In the genomic region with DNA sequence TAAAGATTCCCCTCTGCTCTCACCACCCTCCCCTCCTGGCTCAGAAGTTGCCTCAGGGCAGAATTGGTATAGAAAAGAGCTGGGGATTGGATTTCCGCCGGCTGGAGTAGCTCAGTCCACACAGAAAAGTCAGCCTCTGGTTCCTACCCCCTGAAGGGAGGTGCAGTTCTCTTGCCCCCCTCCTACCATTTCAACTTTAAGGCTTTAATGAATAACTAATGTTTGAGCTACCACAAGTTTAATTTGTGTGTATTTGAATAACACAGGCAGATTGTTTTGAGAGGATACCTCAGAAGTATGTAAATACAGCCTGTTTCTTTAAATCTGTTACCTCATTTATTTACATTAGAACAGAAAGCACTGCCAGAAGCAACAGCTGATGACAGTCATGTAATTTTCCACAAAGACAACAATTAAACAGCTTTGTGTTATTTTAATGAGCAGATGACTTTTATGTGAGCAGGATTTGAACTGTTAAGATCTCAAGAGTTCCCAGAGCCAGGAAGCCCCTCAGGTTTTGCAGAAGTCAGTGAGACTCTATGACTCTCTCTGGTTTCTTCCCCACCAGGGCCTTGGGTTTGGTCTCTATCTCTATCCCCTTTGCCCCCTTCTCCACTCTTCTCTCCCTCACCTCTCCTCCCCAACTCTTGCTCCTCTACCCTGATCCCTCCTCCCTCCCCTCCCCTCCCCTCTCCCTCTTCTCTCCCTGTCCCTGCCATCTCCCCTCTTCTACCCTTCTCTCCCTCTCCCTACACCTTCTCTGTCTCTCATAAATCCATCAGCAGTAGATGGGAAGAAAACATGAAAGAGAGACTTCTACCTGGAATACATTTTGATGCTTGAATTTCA, we compare ENCODE assay signal across 10 cellular contexts. TPM values are rescaled to one million over a fixed set of nuclear protein-coding genes. Genes with fewer than 3 reads are reported as not detected.
DNase-seq lines count a peak whose midpoint lies in the region; ATAC-seq, FAIRE-seq and TF ChIP-seq lines count a peak whose summit lies in the region.
"Had no signal": no experiment of that assay in that cellular context is flagged by ENCODE, and none has a peak within 500 bp of the region (broad histone marks: within the 10 kb centered on the region; RNA-seq: fewer than 3 reads in every experiment).

No MANE protein-coding gene starts in this region.

- DNase-seq in CD4-positive, alpha-beta T cell = no peak
- DNase-seq in NCI-H146 treated with DMSO at 0.1 percent for 48 hours (lab: John Stamatoyannopoulos, UW; ENCODE audit: unreplicated experiment) (peak; percentile 97), K562 (ENCODE audit: extremely low read depth in 1 of 4, low spot score in 3 of 4) (no peak), HepG2 (ENCODE audit: low spot score) (peak; percentile 79), NK-92 (lab: John Stamatoyannopoulos, UW; ENCODE audit: unreplicated experiment) (no peak)
- DNase-seq: activated naive CD4-positive, alpha-beta T cell treated with anti-CD3 and anti-CD28 coated beads, Interleukin-2, amount 10 ng/mL, durations not matched to agents 7 days and 5 days had no signal

- TF ChIP-seq EP300 in K562 (IDR thresholded peaks at IDR 0.05; ENCODE audit: low read length) (no peak; the same call in 1 of the 2 replicates), HepG2 (IDR thresholded peaks at IDR 0.05; ENCODE audit: low read depth in 2 of 2, low read length in 2 of 2) (peak in 1 of 2 experiments; percentile 69; a peak in 1 of 4 replicates), HepG2 (CRISPR knock-in tag; IDR thresholded peaks at IDR 0.05; ENCODE audit: borderline replicate concordance) (no peak)

- FAIRE-seq in K562 (lab: Jason Lieb, UNC) (no peak), HepG2 (lab: Jason Lieb, UNC) (peak; percentile 70)

- POLR2A ChIA-PET in CD4-positive, alpha-beta T cell (lab: Charles Lee) = interaction anchor here (0.8 to 10.3 kb wide), 3 partner anchors 10 to 70 kb away, joined by 3 to 172 read pairs (median 17); partner anchors contain the start of gene DUSP10
- POLR2A ChIA-PET in K562 (lab: Yijun Ruan, JAX) (interaction anchor here (1.1 to 2.0 kb wide), 5 partner anchors 8 to 45 kb away, joined by 3 to 6 read pairs (median 5); partner anchors contain the start of gene DUSP10), HepG2 (lab: Yijun Ruan, JAX) (interaction anchor here (0.7 to 1.8 kb wide), 6 partner anchors 13 to 740 kb away, joined by 3 to 45 read pairs (median 4); partner anchors contain the start of gene DUSP10)

- no TSS peak for BruUV-seq in K562 (replicated peaks; lab: Mats Ljungman, UMichigan)
- BruUV-seq in HepG2 (replicated peaks; lab: Mats Ljungman, UMichigan) = no TSS peak

- peaks cover 55% of the 10 kb centered on the region for H3K4me1 Mint-ChIP-seq in CD4-positive, alpha-beta T cell (ENCODE audit: low read depth)

- ATAC-seq in CD4-positive, alpha-beta T cell (ENCODE audit: poor library complexity) = no peak
- peak; percentile 25 for ATAC-seq in K562
- peak; percentile 76 for ATAC-seq in HepG2
- no peak for ATAC-seq in GM18868 (IDR thresholded peaks at IDR 0.05; ENCODE audit: unreplicated experiment)
- no peak for ATAC-seq in HG02852 (IDR thresholded peaks at IDR 0.05; ENCODE audit: unreplicated experiment)
- no peak for ATAC-seq in HG03135 (IDR thresholded peaks at IDR 0.05; ENCODE audit: unreplicated experiment)

- H2AFZ ChIP-seq in K562 (ENCODE audit: low read depth, low read length) (no peak overlapping the region), HepG2 (ENCODE audit: low read length) (no peak overlapping the region)

- H3K9me1 ChIP-seq in K562 (ENCODE audit: control insufficient read depth, insufficient read depth, low read length) = no peaks in the 10 kb centered on the region

- 54% methylated on average over 2 of the region's 2 CpGs for WGBS in K562 (ENCODE audit: insufficient coverage, low coverage, missing lambda C conversion rate)
- 8% methylated on average over 2 of the region's 2 CpGs for WGBS in HepG2 (ENCODE audit: low lambda C conversion rate)

- no peaks in the 10 kb centered on the region for H3K27me3 ChIP-seq in CD4-positive, alpha-beta T cell (ENCODE audit: control insufficient read depth, insufficient read depth, low read length)
- H3K27me3 ChIP-seq in K562 (ENCODE audit: control insufficient read depth in 2 of 2, insufficient read depth in 2 of 2, low read length in 2 of 2) (no peaks in the 10 kb centered on the region), HepG2 (ENCODE audit: control insufficient read depth in 1 of 2, insufficient read depth in 2 of 2, low read length in 2 of 2) (no peaks in the 10 kb centered on the region)

- 0 out of 3 replicates have a peak, but pooled peaks cover 4% of the 10 kb centered on the region for H3K36me3 ChIP-seq in K562 (ENCODE audit: control insufficient read depth, insufficient read depth, low read length)
- H3K36me3 ChIP-seq in HepG2 (replicated peaks in 1 of 2; ENCODE audit: control insufficient read depth in 1 of 2, insufficient read depth in 2 of 2, low read length in 2 of 2) = no peaks in the 10 kb centered on the region

- TF ChIP-seq POLR2A in K562 (conservative IDR thresholded peaks at IDR 0.05) (no peak), HepG2 (IDR thresholded peaks at IDR 0.05; ENCODE audit: insufficient read depth in 1 of 2, low read depth in 2 of 2, low read length in 2 of 2) (no peak)

- no peaks in the 10 kb centered on the region for H3K9me3 Mint-ChIP-seq in CD4-positive, alpha-beta T cell
- H3K9me3 Mint-ChIP-seq: IgD-negative memory B cell had no signal

- no peak overlapping the region for H3K4me3 Mint-ChIP-seq in CD4-positive, alpha-beta T cell
- H3K4me3 Mint-ChIP-seq: activated naive CD4-positive, alpha-beta T cell treated with anti-CD3 and anti-CD28 coated beads, Interleukin-2, amount 10 ng/mL, durations not matched to agents 7 days and 5 days had no signal

- CTCF ChIA-PET in CD4-positive, alpha-beta T cell (lab: Charles Lee) = interaction anchor here (1.0 to 1.5 kb wide), 3 partner anchors 12 to 26 kb away, joined by 4 to 10 read pairs (median 4); partner anchors contain the start of gene DUSP10
- CTCF ChIA-PET in K562 (lab: Yijun Ruan, JAX; ENCODE audit: low intra/inter-chr PET ratio) = no interaction called here
- CTCF ChIA-PET in HepG2 (lab: Yijun Ruan, JAX; ENCODE audit: low intra/inter-chr PET ratio, low total read pairs) = no interaction called here

- H3K27ac ChIP-seq in CD4-positive, alpha-beta T cell (ENCODE audit: low read depth, low read length) = no peak overlapping the region
- H3K27ac ChIP-seq in K562 (ENCODE audit: extremely low read depth, low read depth, low read length) (peak overlapping the region; percentile 74; the same call in 1 of the 3 replicates), HepG2 (ENCODE audit: extremely low read length, insufficient read depth, low read length) (peak overlapping the region; percentile 85)

- intact Hi-C loops in CD4-positive, alpha-beta T cell (cut with DNase I, micrococcal nuclease) = loop anchor here in 1 of 2 experiments (2.0 kb wide), 1 partner anchor 25 kb away; no protein-coding TSS in a partner anchor
- intact Hi-C loops in K562 (cut with micrococcal nuclease) = no loop called here
- intact Hi-C loops in HepG2 (cut with micrococcal nuclease; ENCODE audit: unreplicated experiment) = no loop called here

- no peak overlapping the region for H3K4me2 ChIP-seq in K562 (ENCODE audit: insufficient read depth, low read length)
- peak overlapping the region; percentile 87 for H3K4me2 ChIP-seq in HepG2 (ENCODE audit: low read depth, low read length)

- no peaks in the 10 kb centered on the region for H3K9me3 ChIP-seq in CD4-positive, alpha-beta T cell (ENCODE audit: control insufficient read depth, low read length)
- H3K9me3 ChIP-seq in K562 (replicated peaks; ENCODE audit: control insufficient read depth, insufficient read depth, low read depth, low read length) (no peaks in the 10 kb centered on the region), HepG2 (ENCODE audit: low read length) (no peaks in the 10 kb centered on the region)

- H3K36me3 Mint-ChIP-seq in CD4-positive, alpha-beta T cell (ENCODE audit: low read depth) = no peaks in the 10 kb centered on the region

- H3K9ac ChIP-seq in K562 (ENCODE audit: insufficient read depth in 1 of 2, low read depth in 2 of 2, low read length in 2 of 2) (no peak overlapping the region), HepG2 (ENCODE audit: insufficient read depth, low read depth, low read length) (peak overlapping the region; percentile 66; the same call in 1 of the 2 replicates)

- H3K79me2 ChIP-seq in K562 (ENCODE audit: control insufficient read depth, insufficient read depth, low read length) (peaks cover 15% of the 10 kb centered on the region), HepG2 (ENCODE audit: insufficient read depth, low read length) (peaks cover 5% of the 10 kb centered on the region)

- H3K4me1 ChIP-seq in K562 (replicated peaks in 1 of 2; ENCODE audit: control insufficient read depth in 2 of 2, insufficient read depth in 2 of 2, low read length in 2 of 2) = peaks cover 8 to 80% of the 10 kb centered on the region in 2 experiments
- H3K4me1 ChIP-seq in HepG2 (ENCODE audit: insufficient read depth, low read length) = peaks cover 90% of the 10 kb centered on the region

- in situ Hi-C loops in K562 (cut with MboI) (no loop called here), HepG2 (cut with HindIII; ENCODE audit: extremely low pct_ligation_motif_present, low pct_unique_long_range_greater_than_20kb) (no loop called here)

- peak overlapping the region; percentile 45 for H3K27ac Mint-ChIP-seq in CD4-positive, alpha-beta T cell
- H3K27ac Mint-ChIP-seq: activated naive CD4-positive, alpha-beta T cell treated with anti-CD3 and anti-CD28 coated beads, Interleukin-2, amount 10 ng/mL, durations not matched to agents 7 days and 5 days had no signal

- no peaks in the 10 kb centered on the region for H3K27me3 Mint-ChIP-seq in CD4-positive, alpha-beta T cell
- H3K27me3 Mint-ChIP-seq: activated naive CD4-positive, alpha-beta T cell treated with anti-CD3 and anti-CD28 coated beads, Interleukin-2, amount 10 ng/mL, durations not matched to agents 7 days and 5 days; IgD-negative memory B cell had no signal

- H4K20me1 ChIP-seq in K562 (replicated peaks; ENCODE audit: control insufficient read depth, insufficient read depth, low read length) (no peaks in the 10 kb centered on the region), HepG2 (ENCODE audit: insufficient read depth, low read length) (no peaks in the 10 kb centered on the region)

- TF ChIP-seq RAD21 in K562 (CRISPR knock-in tag; conservative IDR thresholded peaks at IDR 0.05 in 1 of 2, IDR thresholded peaks at IDR 0.05 in 1 of 2) = no peak
- no peak for TF ChIP-seq RAD21 in HepG2 (CRISPR knock-in tag; IDR thresholded peaks at IDR 0.05)

- TF ChIP-seq CTCF in CD4-positive, alpha-beta T cell (IDR thresholded peaks at IDR 0.05) = no peak
- no peak for TF ChIP-seq CTCF in K562 (IDR thresholded peaks at IDR 0.05 in 2 of 3, conservative IDR thresholded peaks at IDR 0.05 in 1 of 3; ENCODE audit: insufficient read depth in 2 of 3, low read depth in 1 of 3, low read length in 3 of 3)
- TF ChIP-seq CTCF in HepG2 (CRISPR knock-in tag; IDR thresholded peaks at IDR 0.05) = no peak

- H3K4me3 ChIP-seq in K562 (no peak overlapping the region), HepG2 (replicated peaks in 1 of 3; ENCODE audit: insufficient read depth in 1 of 3, low read depth in 2 of 3, low read length in 3 of 3) (peak overlapping the region in 2 of 3 experiments; percentile 31 to 34; a peak in 2 of 6 replicates)

RNA-seq across cellular contexts. Expression of gene DUSP10, which starts 26.3 kb away (rescaled TPM):
- total RNA-seq in CD4-positive, alpha-beta T cell = 10 to 100 TPM; 66.9 to 70.9 TPM
- total RNA-seq in K562 (2011; cell fraction: chromatin; rRNA removed; ENCODE audit: low replicate concordance) = 5.0 and 6.0 TPM in 2 replicates
- total RNA-seq in K562 (2011; cell fraction: nucleolus; rRNA removed) = 3.9 and 4.0 TPM in 2 replicates
- total RNA-seq in K562 (2011; cell fraction: nucleoplasm; rRNA removed) = 3.6 and 4.4 TPM in 2 replicates
- total RNA-seq in K562 (2014; rRNA removed) (6.6 and 7.3 TPM in 2 replicates), K562 (2014; rRNA removed; fragmentation: Illumina TruSeq; extraction: Trizol) (6.3 and 7.6 TPM in 2 replicates), K562 (2015; rRNA removed; fragmentation: Illumina TruSeq; extraction: Trizol) (7.0 and 7.8 TPM in 2 replicates), K562 (2021) (5.9 and 6.1 TPM in 2 replicates), HepG2 (2016; rRNA removed; fragmentation: Illumina TruSeq; extraction: Trizol) (2.1 and 2.5 TPM in 2 replicates)
- polyA plus RNA-seq in K562 (2011; rRNA removed) (1.7 and 3.1 TPM in 2 replicates), K562 (2014; fragmentation: Illumina TruSeq; extraction: Trizol) (6.2 and 8.3 TPM in 2 replicates), K562 (2014; fragmentation: Nextera tagmentation; extraction: Ambion mirVana) (1 to 10 TPM; 3.8 to 5.5 TPM), K562 (2014; rRNA removed) (5.4 and 6.6 TPM in 2 replicates), HepG2 (2011; rRNA removed) (4.2 and 4.4 TPM in 2 replicates)
- polyA plus RNA-seq in K562 (2011; cell fraction: cytosol; rRNA removed) = 3.6 and 4.4 TPM in 2 replicates
- polyA plus RNA-seq in K562 (2011; cell fraction: nucleus; rRNA removed) = 3.0 and 4.0 TPM in 2 replicates
- polyA plus RNA-seq in K562 (2012) = 5.8 and 10.6 TPM in 2 replicates
- polyA minus RNA-seq in K562 (2011; rRNA and poly(A)+ RNA removed) = 4.8 and 6.1 TPM in 2 replicates
- 1.0 and 1.4 TPM in 2 replicates for polyA minus RNA-seq in K562 (2011; cell fraction: cytosol; rRNA and poly(A)+ RNA removed)
- 4.8 and 8.7 TPM in 2 replicates for polyA minus RNA-seq in K562 (2011; cell fraction: nucleus; rRNA and poly(A)+ RNA removed)
- 1.0 and 1.1 TPM in 2 replicates for total RNA-seq in HepG2 (2016; cell fraction: cytosol; rRNA removed; fragmentation: Illumina TruSeq; extraction: Trizol; ENCODE audit: low read depth)
- total RNA-seq in HepG2 (2016; cell fraction: insoluble cytoplasmic fraction; rRNA removed; fragmentation: Illumina TruSeq; extraction: Trizol) = 2.7 and 2.8 TPM in 2 replicates
- total RNA-seq in HepG2 (2016; cell fraction: membrane; rRNA removed; fragmentation: Illumina TruSeq; extraction: Trizol) = 1.8 and 2.0 TPM in 2 replicates
- 3.2 and 3.5 TPM in 2 replicates for total RNA-seq in HepG2 (2016; cell fraction: nucleus; rRNA removed; fragmentation: Illumina TruSeq; extraction: Trizol)
- polyA plus RNA-seq in HepG2 (2011; cell fraction: cytosol; rRNA removed) = 5.3 and 5.7 TPM in 2 replicates
- 6.2 and 6.9 TPM in 2 replicates for polyA plus RNA-seq in HepG2 (2011; cell fraction: nucleus; rRNA removed)
- 2.6 and 5.2 TPM in 2 replicates for polyA plus RNA-seq in HepG2 (2012)
- polyA plus RNA-seq in HepG2 (2016; cell fraction: cytosol; fragmentation: Illumina TruSeq; extraction: Trizol; ENCODE audit: low read depth) = 0.26 and 0.36 TPM in 2 replicates
- 2.8 and 3.3 TPM in 2 replicates for polyA plus RNA-seq in HepG2 (2016; cell fraction: insoluble cytoplasmic fraction; fragmentation: Illumina TruSeq; extraction: Trizol; ENCODE audit: low read depth)
- polyA plus RNA-seq in HepG2 (2016; cell fraction: membrane; fragmentation: Illumina TruSeq; extraction: Trizol; ENCODE audit: low read depth) = 1.2 and 1.3 TPM in 2 replicates
- 2.0 and 2.4 TPM in 2 replicates for polyA plus RNA-seq in HepG2 (2016; cell fraction: nucleus; fragmentation: Illumina TruSeq; extraction: Trizol; ENCODE audit: insufficient read depth, low read depth)
- 11.2 and 16.0 TPM in 2 replicates for polyA minus RNA-seq in HepG2 (2011; rRNA and poly(A)+ RNA removed; ENCODE audit: low replicate concordance)
- polyA minus RNA-seq in HepG2 (2011; cell fraction: cytosol; rRNA and poly(A)+ RNA removed) = 2.7 and 3.9 TPM in 2 replicates
- 13.1 and 15.4 TPM in 2 replicates for polyA minus RNA-seq in HepG2 (2011; cell fraction: nucleus; rRNA and poly(A)+ RNA removed)

Comparison
In these comparisons a context has a peak if more than half of its experiments do, and no peak if none do; other contexts are left out.
1. ATAC-seq: peak in K562 (single experiment) and HepG2 (single experiment); none in CD4-positive, alpha-beta T cell (single experiment), GM18868 (single experiment), HG02852 (single experiment) and HG03135 (single experiment).
2. DNase-seq: peak in NCI-H146 treated with DMSO at 0.1 percent for 48 hours (single experiment) and HepG2 (single experiment); none in CD4-positive, alpha-beta T cell (0 of 10), K562 (0 of 4) and NK-92 (single experiment).
3. RNA of gene DUSP10, which starts 26.3 kb away (total RNA-seq): 66.9 to 70.9 TPM in CD4-positive, alpha-beta T cell; 3.6 to 7.8 TPM in K562 and 1.0 to 3.5 TPM in HepG2; every median in the first group is over 4 times any median in the second.